ENCODE assay signal across 1 cellular context in genomic region chr19:1252221-1252817, GRCh38.
TF ChIP-seq lines count a peak whose summit lies in the region.

No MANE protein-coding gene starts in this region.

TF ChIP-seq in H1, 55 proteins besides CTCF, POLR2A, EP300 and RAD21:
- TF ChIP-seq SIN3A (conservative IDR thresholded peaks at IDR 0.05 in 1 of 2, IDR thresholded peaks at IDR 0.05 in 1 of 2; ENCODE audit: low read depth in 1 of 2, low read length in 2 of 2) (no peak), RBBP5 (IDR thresholded peaks at IDR 0.05; ENCODE audit: borderline replicate concordance, low read depth, low read length) (no peak), SP2 (IDR thresholded peaks at IDR 0.05; ENCODE audit: low read length) (no peak), CBX5 (IDR thresholded peaks at IDR 0.05; ENCODE audit: low read depth, low read length) (no peak), TAF7 (optimal IDR thresholded peaks at IDR 0.05; ENCODE audit: borderline replicate concordance, low read depth, low read length) (no peak), KDM1A (IDR thresholded peaks at IDR 0.05; ENCODE audit: borderline replicate concordance, low read length) (no peak), CTBP2 (IDR thresholded peaks at IDR 0.05; ENCODE audit: borderline replicate concordance, insufficient read depth, insufficient read length, low read length) (no peak), JUN (IDR thresholded peaks at IDR 0.05; ENCODE audit: low read depth, low read length) (no peak), BACH1 (IDR thresholded peaks at IDR 0.05; ENCODE audit: low read length) (no peak), EZH2 (IDR thresholded peaks at IDR 0.05; ENCODE audit: low read depth, low read length, severe bottlenecking) (no peak), KDM5A (IDR thresholded peaks at IDR 0.05; ENCODE audit: low read length) (no peak), FOSL1 (IDR thresholded peaks at IDR 0.05; ENCODE audit: insufficient read depth, low read depth, low read length) (no peak), CREB1 (IDR thresholded peaks at IDR 0.05) (no peak), CEBPB (IDR thresholded peaks at IDR 0.05; ENCODE audit: low read depth, low read length) (no peak), ASH2L (IDR thresholded peaks at IDR 0.05; ENCODE audit: low read length) (no peak)
